In the genomic region with DNA sequence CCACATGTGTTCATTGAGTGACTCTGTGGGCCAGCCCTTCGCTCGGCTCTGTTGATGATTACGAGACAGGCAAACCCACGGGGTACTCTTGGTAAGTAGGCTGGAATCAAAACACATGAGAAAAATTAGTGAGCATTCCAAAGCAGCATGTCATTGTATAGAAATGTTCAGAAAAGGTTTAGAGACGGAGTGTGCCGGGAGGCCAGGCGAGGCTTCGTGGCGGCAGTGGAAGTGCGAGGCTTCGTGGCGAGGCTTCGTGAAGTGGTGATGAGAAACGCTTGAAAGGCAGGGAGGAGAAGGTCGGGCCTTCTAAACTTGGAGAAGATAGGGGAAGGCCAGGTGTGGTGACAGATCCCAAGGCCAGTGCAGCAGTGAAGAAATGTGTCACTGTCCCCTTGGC, we compare ENCODE assay signal across 15 cellular contexts.
DNase-seq lines count a peak whose midpoint lies in the region; ATAC-seq and TF ChIP-seq lines count a peak whose summit lies in the region.
"Had no signal": no experiment of that assay in that cellular context is flagged by ENCODE, and none has a peak within 500 bp of the region (broad histone marks: within the 10 kb centered on the region; RNA-seq: fewer than 3 reads in every experiment).

No MANE protein-coding gene starts in this region.

- DNase-seq in T-helper 17 cell: no peak
- DNase-seq in foreskin fibroblast: peak; percentile 25 to 80
- no peak for DNase-seq in neural crest cell (ENCODE audit: low read depth, low spot score)
- no peak for DNase-seq in NCI-H187 (lab: John Stamatoyannopoulos, UW)
- DNase-seq: Caco-2; CD8-positive, alpha-beta memory T cell; DND-41; GDM1; GM23248 had no signal

- peaks cover 12% of the 10 kb centered on the region for H3K27me3 Mint-ChIP-seq in T-helper 17 cell
- H3K27me3 Mint-ChIP-seq in neural crest cell (ENCODE audit: low read depth): no peaks in the 10 kb centered on the region
- H3K27me3 Mint-ChIP-seq: IgD-negative memory B cell had no signal

- H3K9me3 ChIP-seq in T-helper 17 cell (ENCODE audit: control insufficient read depth, low read length, poor library complexity, severe bottlenecking): no peaks in the 10 kb centered on the region
- H3K9me3 ChIP-seq: A549, BLaER1, Caco-2 had no signal

- peak overlapping the region; percentile 0 for H3K27ac Mint-ChIP-seq in T-helper 17 cell
- peak overlapping the region; percentile 63 for H3K27ac Mint-ChIP-seq in neural crest cell (ENCODE audit: unreplicated experiment)
- H3K27ac Mint-ChIP-seq: CD8-positive, alpha-beta memory T cell; IgD-negative memory B cell had no signal

- no peaks in the 10 kb centered on the region for H3K9me3 Mint-ChIP-seq in neural crest cell

- no peak overlapping the region for H3K4me3 ChIP-seq in foreskin fibroblast (ENCODE audit: low read depth in 1 of 2, low read length in 2 of 2)
- H3K4me3 ChIP-seq: A549, BLaER1, GM23248 had no signal

- TF ChIP-seq CTCF in foreskin fibroblast (IDR thresholded peaks at IDR 0.05; ENCODE audit: low read depth, low read length) (no peak), neural crest cell (conservative IDR thresholded peaks at IDR 0.05) (no peak)

- ATAC-seq in T-helper 17 cell (no peak), HG03139 (IDR thresholded peaks at IDR 0.05; ENCODE audit: unreplicated experiment) (no peak), HG02981 (IDR thresholded peaks at IDR 0.05; ENCODE audit: unreplicated experiment) (no peak)
- ATAC-seq: A549, HCT116 had no signal

- H3K36me3 Mint-ChIP-seq in T-helper 17 cell (ENCODE audit: low read depth): no peaks in the 10 kb centered on the region
- no peaks in the 10 kb centered on the region for H3K36me3 Mint-ChIP-seq in neural crest cell (ENCODE audit: low read depth)
- H3K36me3 Mint-ChIP-seq: CD8-positive, alpha-beta memory T cell; IgD-negative memory B cell had no signal

- H3K4me3 Mint-ChIP-seq in T-helper 17 cell (no peak overlapping the region), neural crest cell (no peak overlapping the region)
- H3K4me3 Mint-ChIP-seq: CD8-positive, alpha-beta memory T cell; IgD-negative memory B cell had no signal

- no peaks in the 10 kb centered on the region for H3K4me1 Mint-ChIP-seq in T-helper 17 cell
- H3K4me1 Mint-ChIP-seq in neural crest cell: no peaks in the 10 kb centered on the region
- H3K4me1 Mint-ChIP-seq: CD8-positive, alpha-beta memory T cell; IgD-negative memory B cell had no signal

Comparison
In these comparisons a context has a peak if more than half of its experiments do, and no peak if none do; other contexts are left out.
1. DNase-seq: peak in foreskin fibroblast (2 of 2); none in T-helper 17 cell (0 of 3), neural crest cell (single experiment) and NCI-H187 (0 of 2).